ENCODE assay signal across 20 cellular contexts in the genomic region with DNA sequence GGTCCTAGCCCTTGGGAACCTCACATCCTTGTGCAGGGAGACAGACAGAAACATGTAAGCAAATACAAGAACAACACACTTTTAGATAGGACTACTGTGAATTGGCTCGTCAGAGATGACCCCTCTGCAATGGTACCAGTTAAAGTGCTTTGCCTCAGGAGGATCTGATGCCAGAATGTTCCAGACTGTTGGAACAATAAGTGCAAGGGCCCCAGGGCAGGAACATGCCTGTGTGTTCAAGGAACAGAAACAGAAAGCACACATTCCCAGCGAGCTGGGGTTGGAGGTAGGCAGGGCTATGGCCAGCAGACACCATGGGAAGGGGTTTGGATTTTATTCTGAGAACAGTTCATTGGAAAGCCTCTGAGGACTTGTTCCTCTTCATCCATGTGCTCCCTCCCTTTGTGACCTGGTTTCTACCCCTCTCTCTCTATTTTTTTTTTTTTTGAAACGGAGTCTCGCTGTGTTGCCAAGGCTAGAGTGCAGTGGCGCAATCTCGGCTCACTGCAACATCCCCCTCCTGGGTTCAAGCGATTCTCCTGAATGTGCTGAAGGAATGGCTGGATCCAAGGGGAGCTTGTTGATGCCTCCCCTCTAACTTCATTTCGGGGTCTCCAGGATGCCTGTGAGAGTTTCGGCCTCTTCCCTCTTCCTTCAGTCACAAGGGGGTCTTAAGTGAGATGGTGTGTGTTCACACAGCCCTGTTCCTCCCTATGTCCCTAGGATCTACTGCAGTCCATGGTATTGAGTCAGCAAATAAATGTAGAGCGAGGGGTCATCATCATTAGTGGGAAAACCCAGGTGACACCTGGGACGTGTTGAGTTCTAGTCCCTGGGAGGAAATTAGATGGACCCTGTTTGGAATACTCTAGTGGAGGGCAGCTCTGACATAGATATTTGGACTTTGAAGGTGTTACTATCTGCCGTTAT. TPM values are rescaled to one million over a fixed set of nuclear protein-coding genes. Genes with fewer than 3 reads are reported as not detected.
A peak's percentile ranks its signal among the peaks of the same experiment; 100 is the strongest.
DNase-seq lines count a peak whose midpoint lies in the region; ATAC-seq and TF ChIP-seq lines count a peak whose summit lies in the region.
"Had no signal": no experiment of that assay in that cellular context is flagged by ENCODE, and none has a peak within 500 bp of the region (broad histone marks: within the 10 kb centered on the region; RNA-seq: fewer than 3 reads in every experiment).

No MANE protein-coding gene starts in this region.

- H3K27me3 ChIP-seq in adipocyte (replicated peaks; ENCODE audit: control insufficient read depth, insufficient read depth, low read length) (no peaks in the 10 kb centered on the region), osteoblast (ENCODE audit: insufficient read depth, low read length) (no peaks in the 10 kb centered on the region)
- H3K27me3 ChIP-seq: ascending aorta, heart right ventricle, MG63 had no signal

- peaks cover 34% of the 10 kb centered on the region for H3K36me3 Mint-ChIP-seq in activated CD8-positive, alpha-beta memory T cell treated with anti-CD3 and anti-CD28 coated beads, Interleukin-2, amount 10 ng/mL, durations not matched to agents 7 days and 5 days
- H3K36me3 Mint-ChIP-seq: type B pancreatic cell had no signal

- H3K79me2 ChIP-seq in osteoblast (ENCODE audit: insufficient read depth, low read length) = no peaks in the 10 kb centered on the region

- peak overlapping the region; percentile 48 for H3K9ac ChIP-seq in adipocyte (ENCODE audit: low read length)

- H3K27ac ChIP-seq in osteoblast (ENCODE audit: low read depth, low read length) = no peak overlapping the region
- H3K27ac ChIP-seq: ascending aorta, prostate gland, RWPE1 had no signal

- H3K9me3 ChIP-seq in adipocyte (ENCODE audit: control insufficient read depth, low read length) = no peaks in the 10 kb centered on the region
- H3K9me3 ChIP-seq in osteoblast (ENCODE audit: low read depth, low read length) = no peaks in the 10 kb centered on the region
- H3K9me3 ChIP-seq: ascending aorta, heart right ventricle, MG63, prostate gland had no signal

- peak overlapping the region; percentile 30 for H3K27ac Mint-ChIP-seq in activated CD8-positive, alpha-beta memory T cell treated with anti-CD3 and anti-CD28 coated beads, Interleukin-2, amount 10 ng/mL, durations not matched to agents 7 days and 5 days
- H3K27ac Mint-ChIP-seq: type B pancreatic cell had no signal

- H2AFZ ChIP-seq in osteoblast (ENCODE audit: low read length) = no peak overlapping the region

- H3K9me3 Mint-ChIP-seq in activated CD8-positive, alpha-beta memory T cell treated with anti-CD3 and anti-CD28 coated beads, Interleukin-2, amount 10 ng/mL, durations not matched to agents 7 days and 5 days (ENCODE audit: low read depth) = no peaks in the 10 kb centered on the region
- H3K9me3 Mint-ChIP-seq: immature natural killer cell, type B pancreatic cell had no signal

- no peak overlapping the region for H3K4me2 ChIP-seq in osteoblast (ENCODE audit: insufficient read depth, low read length)

- H3K27me3 Mint-ChIP-seq in activated CD8-positive, alpha-beta memory T cell treated with anti-CD3 and anti-CD28 coated beads, Interleukin-2, amount 10 ng/mL, durations not matched to agents 7 days and 5 days = no peaks in the 10 kb centered on the region

- peaks cover 27% of the 10 kb centered on the region for H3K4me1 Mint-ChIP-seq in activated CD8-positive, alpha-beta memory T cell treated with anti-CD3 and anti-CD28 coated beads, Interleukin-2, amount 10 ng/mL, durations not matched to agents 7 days and 5 days

- DNase-seq in activated CD8-positive, alpha-beta memory T cell treated with anti-CD3 and anti-CD28 coated beads, Interleukin-2, amount 10 ng/mL, durations not matched to agents 7 days and 5 days = no peak
- no peak for DNase-seq in activated CD8-positive, alpha-beta memory T cell treated with anti-CD3 and anti-CD28 coated beads, Interleukin-2, amount 50 U/mL, for 48 hours
- peak; percentile 27 for DNase-seq in EH (ENCODE audit: low read depth)
- no peak for DNase-seq in adipocyte (ENCODE audit: low read depth)
- DNase-seq in osteoblast (ENCODE audit: insufficient read length, low spot score, missing footprints) = peak; percentile 74
- DNase-seq in NOMO-1 treated with dmso at 0.1 percent for 144 hours (lab: John Stamatoyannopoulos, UW; ENCODE audit: unreplicated experiment) = no peak
- no peak for DNase-seq in NCI-H2081 (lab: John Stamatoyannopoulos, UW)
- DNase-seq in foreskin melanocyte = no peak
- DNase-seq: effector memory CD4-positive, alpha-beta T cell; immature natural killer cell; MG63; NCI-H345; NK-92 treated with Interleukin-12 subunit alpha and Interleukin-12 subunit beta, amount 100 ng/mL, for 24 hours; stimulated activated naive CD4-positive, alpha-beta T cell treated with Interleukin-2 at 50 U/mL for 16 hours had no signal

- H3K4me1 ChIP-seq in adipocyte (ENCODE audit: control insufficient read depth, insufficient read depth, low read length) = peaks cover 36% of the 10 kb centered on the region
- H3K4me1 ChIP-seq in osteoblast (ENCODE audit: insufficient read depth, low read length) = no peaks in the 10 kb centered on the region
- H3K4me1 ChIP-seq: prostate gland had no signal

- ATAC-seq in activated CD8-positive, alpha-beta memory T cell treated with anti-CD3 and anti-CD28 coated beads, Interleukin-2, amount 10 ng/mL, durations not matched to agents 7 days and 5 days = no peak
- ATAC-seq: heart right ventricle had no signal

- H4K20me1 ChIP-seq in osteoblast (ENCODE audit: insufficient read depth, low read length) = no peaks in the 10 kb centered on the region

- peaks cover 54% of the 10 kb centered on the region for H3K36me3 ChIP-seq in adipocyte (ENCODE audit: control insufficient read depth, insufficient read depth, low read length, severe bottlenecking)
- H3K36me3 ChIP-seq in osteoblast (ENCODE audit: insufficient read depth, low read length) = peaks cover 7% of the 10 kb centered on the region
- H3K36me3 ChIP-seq: MG63, prostate gland had no signal

- H3K4me3 Mint-ChIP-seq in activated CD8-positive, alpha-beta memory T cell treated with anti-CD3 and anti-CD28 coated beads, Interleukin-2, amount 10 ng/mL, durations not matched to agents 7 days and 5 days = no peak overlapping the region
- H3K4me3 Mint-ChIP-seq: immature natural killer cell, type B pancreatic cell had no signal

- TF ChIP-seq CTCF in osteoblast (IDR thresholded peaks at IDR 0.05; ENCODE audit: extremely low read depth, low read depth, low read length) = no peak

- CTCF ChIA-PET in activated CD8-positive, alpha-beta memory T cell treated with anti-CD3 and anti-CD28 coated beads, Interleukin-2, amount 10 ng/mL, durations not matched to agents 7 days and 5 days (lab: Charles Lee) = interaction anchor here (0.6 to 2.3 kb wide), 5 partner anchors 17 to 714 kb away, joined by 3 to 6 read pairs (median 4); no protein-coding TSS in a partner anchor

- H3K4me3 ChIP-seq in adipocyte (ENCODE audit: low read length) = peak overlapping the region; percentile 15
- H3K4me3 ChIP-seq in osteoblast (ENCODE audit: insufficient read depth, low read length) = no peak overlapping the region
- H3K4me3 ChIP-seq: ascending aorta, heart right ventricle, lung, MG63, prostate gland had no signal

RNA-seq across cellular contexts. Expression of a gene that starts 6.4 kb away (rescaled TPM):
- 100 to 1,000 TPM; 118 to 127 TPM for total RNA-seq in activated CD8-positive, alpha-beta memory T cell treated with anti-CD3 and anti-CD28 coated beads, Interleukin-2, amount 10 ng/mL, durations not matched to agents 7 days and 5 days
- total RNA-seq in osteoblast = 35.5 and 38.6 TPM in 2 replicates

RNA-seq across cellular contexts. Expression of a gene that starts 18.5 kb away (rescaled TPM):
- total RNA-seq in activated CD8-positive, alpha-beta memory T cell treated with anti-CD3 and anti-CD28 coated beads, Interleukin-2, amount 10 ng/mL, durations not matched to agents 7 days and 5 days = 100 to 1,000 TPM; 112 to 116 TPM
- 22.8 and 23.6 TPM in 2 replicates for total RNA-seq in osteoblast

Comparison
In these comparisons a context has a peak if more than half of its experiments do, and no peak if none do; other contexts are left out.
1. DNase-seq: peak in EH (single experiment) and osteoblast (single experiment); none in activated CD8-positive, alpha-beta memory T cell treated with anti-CD3 and anti-CD28 coated beads, Interleukin-2, amount 10 ng/mL, durations not matched to agents 7 days and 5 days (single experiment), activated CD8-positive, alpha-beta memory T cell treated with anti-CD3 and anti-CD28 coated beads, Interleukin-2, amount 50 U/mL, for 48 hours (single experiment), adipocyte (single experiment), NOMO-1 treated with dmso at 0.1 percent for 144 hours (single experiment), NCI-H2081 (0 of 2) and foreskin melanocyte (single experiment).